Comparison of ENCODE assay signal across 8 cellular contexts in genomic region chr14:56199095-56199975, GRCh38.
A peak's percentile ranks its signal among the peaks of the same experiment; 100 is the strongest.
DNase-seq lines count a peak whose midpoint lies in the region; ATAC-seq and TF ChIP-seq lines count a peak whose summit lies in the region.

No MANE protein-coding gene starts in this region.

- no peaks in the 10 kb centered on the region for H3K4me1 ChIP-seq in right cardiac atrium (ENCODE audit: control insufficient read depth, insufficient read depth, low read length)
- H3K4me1 ChIP-seq in upper lobe of left lung = peaks cover 10 to 21% (median 15%) of the 10 kb centered on the region in 4 donors

- no peak for TF ChIP-seq POLR2A in upper lobe of left lung (IDR thresholded peaks at IDR 0.05)

- H3K27ac ChIP-seq in right cardiac atrium (ENCODE audit: low read length) (no peak overlapping the region), upper lobe of left lung (peak overlapping the region in 3 of 4 donors; percentile 24 to 66 (median 53))

- no peaks in the 10 kb centered on the region for H3K27me3 ChIP-seq in GM06990 (replicated peaks; ENCODE audit: control insufficient read depth, insufficient read depth, low read length)
- H3K27me3 ChIP-seq in right cardiac atrium (ENCODE audit: control insufficient read depth, insufficient read depth) = no peaks in the 10 kb centered on the region
- no peaks in the 10 kb centered on the region for H3K27me3 ChIP-seq in upper lobe of left lung

- no peaks in the 10 kb centered on the region for H3K36me3 ChIP-seq in GM06990 (ENCODE audit: control insufficient read depth, insufficient read depth, low read length)
- H3K36me3 ChIP-seq in upper lobe of left lung = no peaks in the 10 kb centered on the region

- TF ChIP-seq EP300 in upper lobe of left lung (IDR thresholded peaks at IDR 0.05) = no peak

- intact Hi-C loops in right cardiac atrium (cut with DNase I) = no loop called here

- H3K9me3 ChIP-seq in right cardiac atrium (ENCODE audit: control insufficient read depth, low read length) = no peaks in the 10 kb centered on the region
- no peaks in the 10 kb centered on the region for H3K9me3 ChIP-seq in upper lobe of left lung

- no peak for TF ChIP-seq CTCF in GM06990 (IDR thresholded peaks at IDR 0.05; ENCODE audit: insufficient read depth, low read length, poor library complexity, severe bottlenecking)
- TF ChIP-seq CTCF in upper lobe of left lung (IDR thresholded peaks at IDR 0.05) = no peak

- ATAC-seq in HG02798 (IDR thresholded peaks at IDR 0.05; ENCODE audit: poor library complexity, unreplicated experiment) (peak; percentile 64), right cardiac atrium (peak; percentile 91 to 96), upper lobe of left lung (ENCODE audit: low FRiP score in 2 of 2) (peak; percentile 71 to 93)

- no peak overlapping the region for H3K4me3 ChIP-seq in GM06990 (replicated peaks; ENCODE audit: low read depth, low read length)
- H3K4me3 ChIP-seq in right cardiac atrium (ENCODE audit: low read length) = no peak overlapping the region
- H3K4me3 ChIP-seq in upper lobe of left lung = no peak overlapping the region

- in situ Hi-C loops in ACHN (cut with HindIII; ENCODE audit: low pct_ligation_motif_present, low pct_unique_long_range_greater_than_20kb, low sequenced_read_pairs) = no loop called here

- WGBS in right cardiac atrium = 56% methylated on average over 6 of the region's 6 CpGs
- 62% methylated on average over 6 of the region's 6 CpGs for WGBS in upper lobe of left lung, 2 donors

- DNase-seq in GM06990 (ENCODE audit: extremely low read depth, insufficient read length) (peak; percentile 55), SHP77 treated with DMSO at 0.1 percent for 48 hours (lab: John Stamatoyannopoulos, UW) (peak; percentile 16), right cardiac atrium (no peak), upper lobe of left lung (peak in 1 of 2 donors; percentile 51), cerebellum (ENCODE audit: low spot score) (no peak), SIG-M5 treated with dmso at 0.1 percent for 504 hours (lab: John Stamatoyannopoulos, UW; ENCODE audit: unreplicated experiment) (no peak), ACHN (no peak)

Comparison
In these comparisons a context has a peak if more than half of its experiments do, and no peak if none do; other contexts are left out.
1. DNase-seq: peak in GM06990 (single experiment) and SHP77 treated with DMSO at 0.1 percent for 48 hours (single experiment); none in right cardiac atrium (0 of 3), cerebellum (single experiment), SIG-M5 treated with dmso at 0.1 percent for 504 hours (single experiment) and ACHN (single experiment).
2. Peak in every context shown above with its lines, with median percentiles within 50 percentile points of each other: ATAC-seq.